Comparison of ENCODE assay signal across 24 cellular contexts in the genomic region with DNA sequence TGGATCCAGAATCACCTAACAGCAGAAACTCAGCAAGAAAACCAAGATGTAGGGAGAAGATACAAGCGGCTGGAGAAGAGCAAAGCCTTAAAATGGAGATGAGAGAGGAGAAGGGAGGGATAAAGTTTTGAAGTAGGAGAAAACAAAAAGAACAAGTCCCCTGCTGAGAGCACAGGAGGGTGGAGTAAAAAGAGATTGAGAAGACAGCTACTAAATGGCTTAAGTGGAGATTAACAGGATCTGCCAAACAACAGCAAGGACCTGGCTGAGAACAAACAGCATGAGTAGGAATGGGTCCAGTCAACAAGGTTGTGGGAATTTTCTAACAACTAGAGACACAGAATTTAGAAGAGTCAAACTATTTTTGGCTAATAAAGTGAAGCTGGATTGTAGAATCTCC. TPM values are rescaled to one million over a fixed set of nuclear protein-coding genes. Genes with fewer than 3 reads are reported as not detected.
"Had no signal": no experiment of that assay in that cellular context is flagged by ENCODE, and none has a peak within 500 bp of the region (broad histone marks: within the 10 kb centered on the region; RNA-seq: fewer than 3 reads in every experiment).

No MANE protein-coding gene starts in this region.

- H3K4me3 ChIP-seq: coronary artery, heart left ventricle, mucosa of descending colon, ovary, smooth muscle cell, testis, tibial nerve, upper lobe of right lung, vagina had no signal

- H3K27ac ChIP-seq: coronary artery, heart left ventricle, ovary, testis, tibial nerve, upper lobe of right lung, vagina had no signal

- H3K27me3 ChIP-seq: ovary, testis, tibial nerve, upper lobe of right lung, vagina had no signal

- H3K9me3 ChIP-seq: mucosa of descending colon, ovary, testis, tibial nerve, upper lobe of right lung, vagina had no signal

- DNase-seq: effector CD4-positive, alpha-beta T cell; foreskin melanocyte; heart left ventricle; hippocampal formation; islet precursor cell; mammary epithelial cell; mucosa of descending colon; naive thymus-derived CD8-positive, alpha-beta T cell; nucleus accumbens; ovary; right cardiac atrium; stimulated activated CD4-positive, alpha-beta T cell treated with anti-CD3 and anti-CD28 coated beads, Interleukin-4, amount 100 ng/mL, for 24 hours; testis; upper lobe of right lung had no signal

- H3K4me1 ChIP-seq: heart left ventricle, testis, tibial nerve, upper lobe of right lung, vagina had no signal

- H3K4me2 ChIP-seq: smooth muscle cell had no signal

- H3K36me3 ChIP-seq: heart left ventricle, ovary, tibial nerve, upper lobe of right lung, vagina had no signal

- ATAC-seq: heart left ventricle; left lobe of liver; mucosa of descending colon; naive thymus-derived CD8-positive, alpha-beta T cell; right cardiac atrium; stimulated activated memory B cell treated with anti-CD40 and anti-IgM and Interleukin-4, amounts not matched to agents 10 μg/mL and 1 μg/mL and 100 μg/mL, for 72 hours; upper lobe of right lung had no signal

RNA-seq across cellular contexts. Expression of a gene that starts 18.1 kb away (rescaled TPM):
- total RNA-seq: dermis microvascular lymphatic vessel endothelial cell; heart left ventricle; left lobe of liver; lower leg skin; mammary epithelial cell; mucosa of descending colon; naive thymus-derived CD8-positive, alpha-beta T cell; neural crest cell; posterior vena cava; right cardiac atrium; smooth muscle cell; tibial nerve; upper lobe of right lung; vagina had no signal

RNA-seq across cellular contexts. Expression of a gene that starts 20.5 kb away (rescaled TPM):
- total RNA-seq: dermis microvascular lymphatic vessel endothelial cell; heart left ventricle; left lobe of liver; lower leg skin; mammary epithelial cell; mucosa of descending colon; naive thymus-derived CD8-positive, alpha-beta T cell; neural crest cell; posterior vena cava; right cardiac atrium; tibial nerve; upper lobe of right lung; vagina had no signal
